Comparison of ENCODE assay signal across 18 cellular contexts in the genomic region with DNA sequence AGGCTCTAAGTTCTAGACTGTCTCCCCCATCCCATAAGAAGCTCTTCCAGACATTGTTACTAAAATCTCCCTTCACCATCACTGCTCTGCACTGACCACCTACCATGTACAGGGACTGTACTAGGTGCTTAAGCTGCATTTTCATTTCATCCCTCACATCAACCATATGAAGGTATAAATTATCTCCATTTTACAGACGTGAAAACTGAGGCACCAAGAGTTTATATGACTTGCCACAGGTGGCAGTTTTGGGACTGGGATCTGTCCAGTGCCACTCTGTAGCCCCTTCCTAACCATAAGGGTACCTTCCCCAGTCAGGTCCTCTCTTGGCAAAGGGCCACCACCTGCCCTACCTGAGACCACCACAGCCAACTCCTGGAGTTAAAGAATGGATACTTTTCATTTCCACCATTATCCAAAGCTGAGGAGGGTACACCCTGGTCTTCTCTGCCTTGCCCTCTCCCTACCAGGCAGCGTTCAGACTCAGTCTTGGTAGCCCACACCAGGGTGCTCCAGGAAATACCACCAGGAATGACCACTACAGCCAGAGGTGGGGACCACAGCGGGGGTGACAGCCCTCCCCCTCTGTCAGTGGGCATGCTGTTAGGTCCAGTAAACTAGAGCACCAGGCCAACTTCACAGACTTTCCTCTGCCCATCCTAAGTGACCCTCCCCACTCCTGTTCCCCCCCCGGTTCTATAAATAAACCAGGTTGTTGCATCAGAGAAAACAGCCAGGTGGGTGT. TPM values are rescaled to one million over a fixed set of nuclear protein-coding genes. Genes with fewer than 3 reads are reported as not detected.
DNase-seq lines count a peak whose midpoint lies in the region; ATAC-seq, FAIRE-seq and TF ChIP-seq lines count a peak whose summit lies in the region.
"Had no signal": no experiment of that assay in that cellular context is flagged by ENCODE, and none has a peak within 500 bp of the region (broad histone marks: within the 10 kb centered on the region; RNA-seq: fewer than 3 reads in every experiment).

No MANE protein-coding gene starts in this region.

- H3K4me3 Mint-ChIP-seq in CD4-positive, alpha-beta T cell, result peak overlapping the region; percentile 52
- H3K4me3 Mint-ChIP-seq in activated T-helper 17 cell treated with anti-CD3 and anti-CD28 coated beads, Interleukin-2, amount 50 U/mL, for 72 hours, result peak overlapping the region; percentile 92
- H3K4me3 Mint-ChIP-seq: activated CD8-positive, alpha-beta T cell treated with anti-CD3 and anti-CD28 coated beads, Interleukin-2, amount 10 ng/mL, durations not matched to agents 7 days and 5 days had no signal

- peaks cover 41 to 58% (median 50%) of the 10 kb centered on the region in 3 donors for H3K4me1 ChIP-seq in skeletal muscle tissue (ENCODE audit: control insufficient read depth in 3 of 3, insufficient read depth in 3 of 3, low read length in 3 of 3)

- H3K27ac Mint-ChIP-seq in CD4-positive, alpha-beta T cell, result no peak overlapping the region
- peak overlapping the region; percentile 91 for H3K27ac Mint-ChIP-seq in activated T-helper 17 cell treated with anti-CD3 and anti-CD28 coated beads, Interleukin-2, amount 50 U/mL, for 72 hours
- H3K27ac Mint-ChIP-seq: activated CD8-positive, alpha-beta T cell treated with anti-CD3 and anti-CD28 coated beads, Interleukin-2, amount 10 ng/mL, durations not matched to agents 7 days and 5 days; activated T-helper 2 cell treated with anti-CD3 and anti-CD28 coated beads, Interferon-gamma antibody, Interleukin-2, Interleukin-4, amounts not matched to agents 10 μg/mL and 5 μg/mL and 100 μg/mL, durations not matched to agents 14 hours and 24 hours and 36 hours had no signal

- no peak for ATAC-seq in CD4-positive, alpha-beta T cell (ENCODE audit: poor library complexity)
- no peak for ATAC-seq in activated T-helper 17 cell treated with anti-CD3 and anti-CD28 coated beads, Interleukin-2, amount 50 U/mL, for 72 hours (replicated peaks)
- no peak for ATAC-seq in GM21825 (IDR thresholded peaks at IDR 0.05; ENCODE audit: unreplicated experiment)
- ATAC-seq: activated CD8-positive, alpha-beta T cell treated with anti-CD3 and anti-CD28 coated beads, Interleukin-2, amount 10 ng/mL, durations not matched to agents 7 days and 5 days; GM12878; stimulated activated naive CD8-positive, alpha-beta T cell treated with anti-CD3 and anti-CD28 coated beads, Interleukin-15, amount 100 ng/mL, for 72 hours had no signal

- no peak for DNase-seq in CD4-positive, alpha-beta T cell
- DNase-seq in fibroblast of the aortic adventitia (ENCODE audit: low read depth), result no peak
- DNase-seq in C1 segment of cervical spinal cord (lab: John Stamatoyannopoulos, UW), result no peak
- no peak for DNase-seq in activated gamma-delta T cell treated with Interleukin-2 at 50 U/mL for 16 hours
- no peak for DNase-seq in GM19239 (ENCODE audit: insufficient read length, low spot score)
- DNase-seq: activated CD8-positive, alpha-beta T cell treated with anti-CD3 and anti-CD28 coated beads, Interleukin-2, amount 10 ng/mL, durations not matched to agents 7 days and 5 days; Caco-2; NCI-H1092 treated with DMSO at 0.1 percent for 48 hours; NCI-H2227 treated with DMSO at 0.1 percent for 48 hours; nucleus accumbens; stimulated activated naive CD8-positive, alpha-beta T cell treated with anti-CD3 and anti-CD28 coated beads, Interleukin-15, amount 100 ng/mL, for 72 hours had no signal

- no peak overlapping the region for H3K27ac ChIP-seq in CD4-positive, alpha-beta T cell (ENCODE audit: low read depth, low read length)
- no peak overlapping the region for H3K27ac ChIP-seq in skeletal muscle tissue (ENCODE audit: low read depth, low read length)

- no peaks in the 10 kb centered on the region for H3K27me3 ChIP-seq in CD4-positive, alpha-beta T cell (ENCODE audit: control insufficient read depth, insufficient read depth, low read length)
- no peaks in the 10 kb centered on the region for H3K27me3 ChIP-seq in skeletal muscle tissue (ENCODE audit: control insufficient read depth in 3 of 3, insufficient read depth in 3 of 3, low read length in 3 of 3)

- FAIRE-seq in GM19239 (lab: Jason Lieb, UNC), result no peak
- FAIRE-seq: GM12878, TTC549 had no signal

- H3K9me3 ChIP-seq in CD4-positive, alpha-beta T cell (ENCODE audit: control insufficient read depth, low read length), result no peaks in the 10 kb centered on the region
- no peaks in the 10 kb centered on the region for H3K9me3 ChIP-seq in skeletal muscle tissue (ENCODE audit: control insufficient read depth in 3 of 3, low read length in 3 of 3)
- H3K9me3 ChIP-seq: Caco-2 had no signal

- intact Hi-C loops in CD4-positive, alpha-beta T cell (cut with DNase I, micrococcal nuclease), result loop anchor here (2.0 to 5.0 kb wide), 6 partner anchors 38 to 1727 kb away; partner anchors contain the start of genes ALMS1 (in 1 of the 2), EXOC6B (in 1 of the 2), SFXN5 (in 1 of the 2) and SMYD5 (in 1 of the 2)

- peaks cover 0 to 3% (median 0%) of the 10 kb centered on the region in 3 donors for H3K36me3 ChIP-seq in skeletal muscle tissue (ENCODE audit: control insufficient read depth in 3 of 3, insufficient read depth in 3 of 3, low read length in 3 of 3)

- POLR2A ChIA-PET in CD4-positive, alpha-beta T cell (lab: Charles Lee), result no interaction called here

- H3K36me3 Mint-ChIP-seq in CD4-positive, alpha-beta T cell (ENCODE audit: low read depth), result no peaks in the 10 kb centered on the region
- peaks cover 5% of the 10 kb centered on the region for H3K36me3 Mint-ChIP-seq in activated T-helper 17 cell treated with anti-CD3 and anti-CD28 coated beads, Interleukin-2, amount 50 U/mL, for 72 hours (ENCODE audit: low read depth)

- H3K4me1 Mint-ChIP-seq in CD4-positive, alpha-beta T cell (ENCODE audit: low read depth), result peaks cover 45% of the 10 kb centered on the region
- H3K4me1 Mint-ChIP-seq in activated T-helper 17 cell treated with anti-CD3 and anti-CD28 coated beads, Interleukin-2, amount 50 U/mL, for 72 hours, result peaks cover 36% of the 10 kb centered on the region

- H3K4me3 ChIP-seq in fibroblast of the aortic adventitia (ENCODE audit: low read depth, low read length) (peak overlapping the region; percentile 87), skeletal muscle tissue (ENCODE audit: low read length in 3 of 3) (no peak overlapping the region)
- H3K4me3 ChIP-seq: GM12878, lung had no signal

- peak overlapping the region in 2 of 3 donors; percentile 8 to 33 for H3K9ac ChIP-seq in skeletal muscle tissue (ENCODE audit: low read depth in 1 of 3, low read length in 3 of 3)

- CTCF ChIA-PET in CD4-positive, alpha-beta T cell (lab: Charles Lee), result interaction anchor here (1.1 kb wide), 1 partner anchor 67 kb away, joined by 3 read pairs; no protein-coding TSS in a partner anchor

- H3K27me3 Mint-ChIP-seq in CD4-positive, alpha-beta T cell, result no peaks in the 10 kb centered on the region
- no peaks in the 10 kb centered on the region for H3K27me3 Mint-ChIP-seq in activated T-helper 17 cell treated with anti-CD3 and anti-CD28 coated beads, Interleukin-2, amount 50 U/mL, for 72 hours

- H3K9me3 Mint-ChIP-seq in CD4-positive, alpha-beta T cell, result no peaks in the 10 kb centered on the region
- H3K9me3 Mint-ChIP-seq in activated T-helper 17 cell treated with anti-CD3 and anti-CD28 coated beads, Interleukin-2, amount 50 U/mL, for 72 hours, result no peaks in the 10 kb centered on the region
- H3K9me3 Mint-ChIP-seq: activated T-helper 2 cell treated with anti-CD3 and anti-CD28 coated beads, Interferon-gamma antibody, Interleukin-2, Interleukin-4, amounts not matched to agents 10 μg/mL and 5 μg/mL and 100 μg/mL, durations not matched to agents 14 hours and 24 hours and 36 hours; stimulated activated naive CD8-positive, alpha-beta T cell treated with anti-CD3 and anti-CD28 coated beads, Interleukin-15, amount 100 ng/mL, for 72 hours had no signal

- no peak for TF ChIP-seq CTCF in CD4-positive, alpha-beta T cell (IDR thresholded peaks at IDR 0.05)
- no peak for TF ChIP-seq CTCF in fibroblast of the aortic adventitia (IDR thresholded peaks at IDR 0.05; ENCODE audit: insufficient read depth, low read length)

RNA-seq across cellular contexts. Expression of gene RAB11FIP5, which starts 2.8 kb away (rescaled TPM):
- total RNA-seq in CD4-positive, alpha-beta T cell, result 10 to 100 TPM; 12.6 to 13.8 TPM
- total RNA-seq in activated T-helper 17 cell treated with anti-CD3 and anti-CD28 coated beads, Interleukin-2, amount 50 U/mL, for 72 hours, result 10 to 100 TPM; 15.5 to 29.9 TPM
- total RNA-seq in fibroblast of the aortic adventitia (ENCODE audit: low replicate concordance), result 16.4 and 48.5 TPM in 2 replicates
- total RNA-seq in skeletal muscle tissue, result 12.0 TPM

RNA-seq across cellular contexts. Expression of gene SFXN5, which starts 38.5 kb away (rescaled TPM):
- 1 to 10 TPM; 5.1 to 5.4 TPM for total RNA-seq in CD4-positive, alpha-beta T cell
- total RNA-seq in activated T-helper 17 cell treated with anti-CD3 and anti-CD28 coated beads, Interleukin-2, amount 50 U/mL, for 72 hours, result 10 to 100 TPM in 1 of 2 donors, 1 to 10 TPM in 1; 7.6 to 10.3 TPM
- total RNA-seq in fibroblast of the aortic adventitia (ENCODE audit: low replicate concordance), result 18.0 and 19.0 TPM in 2 replicates
- total RNA-seq in skeletal muscle tissue, result 4.7 TPM
